20 cellular contexts compared by ENCODE assay signal in genomic region chr9:120184266-120184665, GRCh38.
"Had no signal": no experiment of that assay in that cellular context is flagged by ENCODE, and none has a peak within 500 bp of the region (broad histone marks: within the 10 kb centered on the region; RNA-seq: fewer than 3 reads in every experiment).

No MANE protein-coding gene starts in this region.

- H3K27me3 Mint-ChIP-seq: dendritic cell treated with granulocyte-macrophage colony-stimulating factor and Interleukin-4, amounts not matched to agents 40 ng/mL and 50 ng/mL, for 4 days had no signal

- H3K9me3 ChIP-seq: left lung, mucosa of descending colon, neutrophil, thyroid gland had no signal

- H3K27ac Mint-ChIP-seq: activated CD8-positive, alpha-beta T cell treated with anti-CD3 and anti-CD28 coated beads, Interleukin-2, amount 10 ng/mL, durations not matched to agents 7 days and 5 days; activated naive CD8-positive, alpha-beta T cell treated with anti-CD3 and anti-CD28 coated beads, Interleukin-2, amount 10 ng/mL, durations not matched to agents 7 days and 5 days; dendritic cell treated with granulocyte-macrophage colony-stimulating factor and Interleukin-4, amounts not matched to agents 40 ng/mL and 50 ng/mL, for 4 days; naive thymus-derived CD4-positive, alpha-beta T cell; WTC11 had no signal

- ATAC-seq: activated CD8-positive, alpha-beta T cell treated with anti-CD3 and anti-CD28 coated beads, Interleukin-2, amount 10 ng/mL, durations not matched to agents 7 days and 5 days; left lung; mucosa of descending colon; naive thymus-derived CD4-positive, alpha-beta T cell; WTC11 had no signal

- DNase-seq: activated CD4-positive, alpha-beta T cell treated with anti-CD3 and anti-CD28 coated beads for 48 hours; activated CD8-positive, alpha-beta memory T cell treated with anti-CD3 and anti-CD28 coated beads, Interleukin-2, amount 50 U/mL, for 48 hours; activated CD8-positive, alpha-beta T cell treated with anti-CD3 and anti-CD28 coated beads, Interleukin-2, amount 10 ng/mL, durations not matched to agents 7 days and 5 days; activated gamma-delta T cell treated with Interleukin-2 at 50 U/mL for 16 hours; activated naive CD8-positive, alpha-beta T cell treated with anti-CD3 and anti-CD28 coated beads, Interleukin-2, amount 10 ng/mL, durations not matched to agents 7 days and 5 days; anterior cingulate cortex; brain microvascular endothelial cell; effector memory CD4-positive, alpha-beta T cell; foreskin fibroblast; hippocampal formation; kidney; left lung; mucosa of descending colon; naive thymus-derived CD4-positive, alpha-beta T cell; stimulated activated CD4-positive, alpha-beta T cell treated with anti-CD3 and anti-CD28 coated beads, Interleukin-1b, Interleukin-23, amount 100 ng/mL, for 48 hours; thyroid gland had no signal

- H3K4me3 Mint-ChIP-seq: activated CD8-positive, alpha-beta T cell treated with anti-CD3 and anti-CD28 coated beads, Interleukin-2, amount 10 ng/mL, durations not matched to agents 7 days and 5 days; activated naive CD8-positive, alpha-beta T cell treated with anti-CD3 and anti-CD28 coated beads, Interleukin-2, amount 10 ng/mL, durations not matched to agents 7 days and 5 days; central memory CD8-positive, alpha-beta T cell; dendritic cell treated with granulocyte-macrophage colony-stimulating factor and Interleukin-4, amounts not matched to agents 40 ng/mL and 50 ng/mL, for 4 days; naive thymus-derived CD4-positive, alpha-beta T cell; WTC11 had no signal

- H3K4me1 Mint-ChIP-seq: activated naive CD8-positive, alpha-beta T cell treated with anti-CD3 and anti-CD28 coated beads, Interleukin-2, amount 10 ng/mL, durations not matched to agents 7 days and 5 days; central memory CD8-positive, alpha-beta T cell; naive thymus-derived CD4-positive, alpha-beta T cell; WTC11 had no signal

- H3K9me3 Mint-ChIP-seq: activated naive CD8-positive, alpha-beta T cell treated with anti-CD3 and anti-CD28 coated beads, Interleukin-2, amount 10 ng/mL, durations not matched to agents 7 days and 5 days; central memory CD8-positive, alpha-beta T cell; dendritic cell treated with granulocyte-macrophage colony-stimulating factor and Interleukin-4, amounts not matched to agents 40 ng/mL and 50 ng/mL, for 4 days had no signal

- H3K36me3 Mint-ChIP-seq: activated naive CD8-positive, alpha-beta T cell treated with anti-CD3 and anti-CD28 coated beads, Interleukin-2, amount 10 ng/mL, durations not matched to agents 7 days and 5 days; naive thymus-derived CD4-positive, alpha-beta T cell; WTC11 had no signal
